Comparison of ENCODE assay signal across 17 cellular contexts in the genomic region with DNA sequence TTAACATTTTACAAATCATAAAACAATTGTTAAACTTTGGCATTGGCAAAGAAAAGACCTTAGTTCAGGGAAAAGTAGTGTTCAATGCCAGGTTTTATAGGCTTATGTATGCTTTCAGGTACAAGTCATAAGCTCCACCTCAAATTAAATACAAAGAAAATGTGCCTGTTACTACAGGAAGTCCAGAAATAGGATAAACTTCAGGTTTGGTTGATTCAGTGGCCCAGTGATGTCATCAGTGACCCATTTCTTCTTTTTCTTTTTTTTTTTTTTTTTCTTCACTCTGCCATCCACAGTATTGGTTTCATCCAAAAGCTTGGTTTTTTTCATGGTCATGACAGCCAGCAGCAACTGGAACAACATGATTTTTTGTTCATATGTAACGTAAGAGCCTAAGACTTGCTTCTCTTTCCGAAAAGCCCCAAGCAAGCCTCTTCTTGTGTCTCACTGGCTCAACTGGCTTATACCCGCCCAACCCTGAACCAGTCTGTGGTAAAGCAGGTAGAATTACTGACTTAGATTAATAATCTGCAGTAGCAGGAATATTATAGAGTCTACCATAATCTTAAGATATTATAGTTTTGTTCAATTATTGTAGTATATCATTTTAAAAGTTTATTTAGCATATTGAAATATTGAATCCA.
"Had no signal": no experiment of that assay in that cellular context is flagged by ENCODE, and none has a peak within 500 bp of the region (broad histone marks: within the 10 kb centered on the region; RNA-seq: fewer than 3 reads in every experiment).

No MANE protein-coding gene starts in this region.

- DNase-seq: activated CD4-positive, alpha-beta T cell treated with anti-CD3 and anti-CD28 coated beads, Interleukin-2, amount 50 U/mL, for 1 hour; activated effector memory CD4-positive, alpha-beta T cell treated with anti-CD3 and anti-CD28 coated beads, Interleukin-2, amount 50 U/mL, for 16 hours; activated T-cell treated with anti-CD3 and anti-CD28 coated beads, Interleukin-2, amount 50 U/mL, for 24 hours; amygdala; cortex of kidney; effector CD8-positive, alpha-beta T cell; left colon; lower lobe of right lung; ovary; stimulated activated CD4-positive, alpha-beta T cell treated with anti-CD3 and anti-CD28 coated beads, Interleukin-1b, Interleukin-23, amount 100 ng/mL, for 48 hours; upper lobe of right lung had no signal

- H3K4me3 Mint-ChIP-seq: activated T-cell treated with anti-CD3 and anti-CD28 coated beads, Interleukin-2, amount 50 U/mL, for 24 hours; brain; mesothelial cell of epicardium had no signal

- ATAC-seq: activated CD4-positive, CD25-positive, alpha-beta regulatory T cell treated with anti-CD3 and anti-CD28 coated beads, Interleukin-2, amount 50 U/mL, for 24 hours; left colon; lower lobe of right lung; sciatic nerve; upper lobe of right lung had no signal

- H3K36me3 ChIP-seq: ovary had no signal

- H3K4me1 ChIP-seq: lower lobe of right lung, upper lobe of right lung had no signal

- H3K27me3 ChIP-seq: ovary, upper lobe of right lung had no signal

- H3K4me1 Mint-ChIP-seq: brain, mesothelial cell of epicardium had no signal

- H3K27me3 Mint-ChIP-seq: activated T-cell treated with anti-CD3 and anti-CD28 coated beads, Interleukin-2, amount 50 U/mL, for 24 hours; brain had no signal

- H3K9me3 Mint-ChIP-seq: activated naive CD4-positive, alpha-beta T cell treated with anti-CD3 and anti-CD28 coated beads, Interleukin-2, amount 50 U/mL, for 72 hours; activated T-cell treated with anti-CD3 and anti-CD28 coated beads, Interleukin-2, amount 50 U/mL, for 24 hours; brain; mesothelial cell of epicardium had no signal

- H3K27ac Mint-ChIP-seq: mesothelial cell of epicardium had no signal

- H3K9me3 ChIP-seq: lower lobe of right lung, ovary, thoracic aorta, upper lobe of right lung had no signal

- H3K4me3 ChIP-seq: lower lobe of right lung, ovary, thoracic aorta, upper lobe of right lung had no signal

- H3K27ac ChIP-seq: lower lobe of right lung, ovary, thoracic aorta, upper lobe of right lung had no signal
